Comparison of ENCODE assay signal across 8 cellular contexts in the genomic region with DNA sequence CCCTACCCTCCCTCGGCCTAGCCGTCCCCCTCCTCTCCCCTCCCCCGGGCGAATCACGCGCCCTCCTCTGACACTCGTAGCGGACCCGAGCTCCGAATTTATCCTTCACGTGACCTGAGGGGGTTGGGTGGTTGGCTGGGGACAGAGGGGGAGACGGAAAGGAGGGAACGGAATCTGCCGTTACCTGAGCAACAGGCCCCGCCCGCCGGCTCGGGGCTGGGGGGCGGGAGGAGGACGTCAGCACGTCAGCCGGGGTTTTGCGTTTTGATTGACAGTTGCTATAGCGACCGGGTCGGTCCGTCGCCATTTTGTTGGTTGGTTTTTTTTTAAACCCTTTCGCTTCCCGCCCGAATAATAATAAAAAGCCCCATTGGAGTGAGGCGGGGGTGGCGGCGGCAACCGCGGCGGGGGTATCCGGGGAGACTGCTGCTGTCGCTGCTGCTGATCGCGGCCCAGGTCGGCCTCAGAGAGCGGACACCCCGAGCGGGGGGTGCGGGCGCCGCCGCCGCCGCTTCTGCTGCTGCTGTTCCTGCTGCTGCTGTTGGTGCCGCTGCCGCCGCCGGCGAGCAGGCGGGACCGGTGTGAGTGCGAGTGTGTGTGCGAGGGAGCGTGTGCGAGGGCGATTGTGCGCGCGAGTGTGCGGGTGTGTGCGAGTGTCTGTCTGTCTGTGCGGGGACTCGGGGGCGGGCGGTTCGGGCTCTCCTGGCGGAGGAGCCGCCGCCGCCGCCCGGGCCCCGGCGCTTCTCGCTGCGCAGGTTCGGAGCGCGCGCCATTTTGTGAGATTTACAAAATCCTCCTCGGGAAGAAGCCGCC. TPM values are rescaled to one million over a fixed set of nuclear protein-coding genes. Genes with fewer than 3 reads are reported as not detected.
DNase-seq lines count a peak whose midpoint lies in the region; ATAC-seq and TF ChIP-seq lines count a peak whose summit lies in the region.

Gene DYRK1A, plus strand, starts transcription at position 286 of the 813 bp plus-strand sequence. CDS start 53,602 bp downstream, outside the sequence.

- no peak for TF ChIP-seq CTCF in AG10803 (conservative IDR thresholded peaks at IDR 0.05; ENCODE audit: low read length)

- DNase-seq in AG10803 (ENCODE audit: low read depth) = peak; percentile 99
- DNase-seq in NCI-H460 (ENCODE audit: extremely low read depth, low read depth) = peak; percentile 98
- peak; percentile 98 for DNase-seq in activated CD4-positive, CD25-positive, alpha-beta regulatory T cell treated with anti-CD3 and anti-CD28 coated beads, Interleukin-2, amount 50 U/mL, for 72 hours
- peak; percentile 92 to 98 for DNase-seq in cerebellar nuclear complex (lab: John Stamatoyannopoulos, UW)
- peak; percentile 100 for DNase-seq in islet precursor cell
- peak; percentile 95 to 96 (median 96) for DNase-seq in stimulated activated CD4-positive, alpha-beta T cell treated with anti-CD3 and anti-CD28 coated beads, Interleukin-12 subunit alpha, Interleukin-12 subunit beta, amount 100 ng/mL, for 48 hours (ENCODE audit: low read depth in 2 of 3, low spot score in 1 of 3)

- ATAC-seq in GM19043 (IDR thresholded peaks at IDR 0.05; ENCODE audit: low read depth, unreplicated experiment) = peak; percentile 51
- peak; percentile 63 for ATAC-seq in HG03378 (IDR thresholded peaks at IDR 0.05; ENCODE audit: unreplicated experiment)

- H3K4me3 ChIP-seq in AG10803 (ENCODE audit: low read length) = peak within 1 kb of the TSS; percentile 85

RNA-seq across cellular contexts. Expression of gene DYRK1A, which starts in this region (rescaled TPM):
- total RNA-seq in NCI-H460 (2014; rRNA removed; shearing (Covaris generic)) = 34.3 and 38.8 TPM in 2 replicates
- 16.0 and 22.1 TPM in 2 replicates for polyA plus RNA-seq in NCI-H460 (2014; cell fraction: nucleus; rRNA removed)

Comparison
In these comparisons a context has a peak if more than half of its experiments do, and no peak if none do; other contexts are left out.
1. Peak in every context shown above with its lines: DNase-seq, ATAC-seq and H3K4me3 ChIP-seq.